In the genomic region with DNA sequence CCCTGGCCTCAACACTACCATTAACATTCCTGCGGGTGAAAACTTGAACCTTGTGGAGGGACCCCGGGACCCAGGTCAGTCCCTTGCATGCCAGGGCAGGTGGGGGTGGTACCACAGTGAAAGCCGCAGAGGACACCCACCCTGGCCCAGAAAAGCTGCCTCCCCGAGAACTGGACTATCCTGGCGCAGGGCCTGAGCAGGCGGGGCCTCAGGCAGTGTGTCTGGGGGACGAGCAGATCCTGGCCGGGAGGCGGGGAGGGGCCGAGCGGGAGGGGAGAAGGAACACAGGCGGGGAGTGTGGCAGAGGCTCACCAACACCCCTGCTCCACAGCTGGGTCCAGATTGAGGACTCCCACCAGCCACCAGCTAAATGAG, we compare ENCODE assay signal across 8 cellular contexts. TPM values are rescaled to one million over a fixed set of nuclear protein-coding genes. Genes with fewer than 3 reads are reported as not detected.
DNase-seq lines count a peak whose midpoint lies in the region; ATAC-seq and TF ChIP-seq lines count a peak whose summit lies in the region.

No MANE protein-coding gene starts in this region.

- peaks cover 7% of the 10 kb centered on the region for H3F3A ChIP-seq in GM23248 (ENCODE audit: insufficient read depth)

- no peak overlapping the region for H3K4me3 Mint-ChIP-seq in immature natural killer cell
- no peak overlapping the region for H3K4me3 Mint-ChIP-seq in natural killer cell

- H3K9ac ChIP-seq in GM23248, result peak overlapping the region; percentile 80

- H3K79me2 ChIP-seq in GM23248 (ENCODE audit: insufficient read depth), result peaks cover 26% of the 10 kb centered on the region

- H3K27me3 Mint-ChIP-seq in immature natural killer cell (ENCODE audit: low read depth in 3 of 3) (peaks cover 2 to 3% (median 2%) of the 10 kb centered on the region in 3 donors), natural killer cell (ENCODE audit: low read depth in 2 of 2) (peaks cover 0 to 8% of the 10 kb centered on the region in 2 donors)

- in situ Hi-C loops in GM23248 (cut with MboI), result no loop called here

- H3K27me3 ChIP-seq in GM23248 (replicated peaks; ENCODE audit: insufficient read depth), result no peaks in the 10 kb centered on the region
- H3K27me3 ChIP-seq in iPS DF 6.9 (ENCODE audit: control insufficient read depth, insufficient read depth, low read length), result no peaks in the 10 kb centered on the region

- H3K9me2 ChIP-seq in GM23248 (ENCODE audit: insufficient read depth), result no peaks in the 10 kb centered on the region

- H3K9me3 Mint-ChIP-seq in immature natural killer cell, result no peaks in the 10 kb centered on the region
- H3K9me3 Mint-ChIP-seq in natural killer cell, result no peaks in the 10 kb centered on the region

- H3K27ac ChIP-seq in GM23248 (0 out of 2 replicates have a peak overlapping the region, but pooled peaks have one; percentile 52), iPS DF 6.9 (ENCODE audit: low read length) (no peak overlapping the region)

- 4% methylated on average over 10 to 12 of the region's 12 CpGs for WGBS in GM23248 (ENCODE audit: low coverage in 1 of 2, low lambda C conversion rate in 2 of 2, missing lambda C conversion rate in 2 of 2), 2 experiments
- no CpG with 5 or more reads among the region's 12 CpGs for WGBS in iPS DF 6.9 (ENCODE audit: insufficient coverage, insufficient read length)

- H3K4me3 ChIP-seq in GM23248 (peak overlapping the region; percentile 78), iPS DF 6.9 (ENCODE audit: low read length) (peak overlapping the region; percentile 16; the same call in 1 of the 2 replicates), skeletal muscle cell (ENCODE audit: low read depth, low read length) (peak overlapping the region; percentile 31)

- H3K4me1 ChIP-seq in GM23248 (ENCODE audit: insufficient read depth) (peaks cover 50% of the 10 kb centered on the region), iPS DF 6.9 (ENCODE audit: control insufficient read depth, insufficient read depth, low read length) (peaks cover 13% of the 10 kb centered on the region)

- no peaks in the 10 kb centered on the region for H3K36me3 Mint-ChIP-seq in immature natural killer cell
- no peaks in the 10 kb centered on the region for H3K36me3 Mint-ChIP-seq in natural killer cell

- no peaks in the 10 kb centered on the region for H3K4me1 Mint-ChIP-seq in immature natural killer cell
- H3K4me1 Mint-ChIP-seq in natural killer cell, result no peaks in the 10 kb centered on the region

- H3K36me3 ChIP-seq in GM23248 (ENCODE audit: low read depth), result no peaks in the 10 kb centered on the region
- no peaks in the 10 kb centered on the region for H3K36me3 ChIP-seq in iPS DF 6.9 (ENCODE audit: control insufficient read depth, insufficient read depth, low read length)

- no peaks in the 10 kb centered on the region for H4K20me1 ChIP-seq in GM23248 (ENCODE audit: insufficient read depth)

- DNase-seq in GM23248, result peak; percentile 68
- peak; percentile 8 for DNase-seq in amniotic epithelial cell (ENCODE audit: low read depth)
- no peak for DNase-seq in iPS DF 6.9 (ENCODE audit: low read depth, low spot score)
- no peak for DNase-seq in skeletal muscle cell (ENCODE audit: low read depth)
- no peak for DNase-seq in immature natural killer cell
- DNase-seq in natural killer cell, result no peak
- no peak for DNase-seq in AML-193 (lab: John Stamatoyannopoulos, UW)

- ATAC-seq in natural killer cell, result no peak
- no peak for ATAC-seq in GM19035 (IDR thresholded peaks at IDR 0.05; ENCODE audit: unreplicated experiment)

- H2AFZ ChIP-seq in GM23248, result peak overlapping the region; percentile 69

- peak overlapping the region; percentile 83 for H3K4me2 ChIP-seq in GM23248 (ENCODE audit: unreplicated experiment)

- H3K9me3 ChIP-seq in GM23248 (ENCODE audit: low read depth) (no peaks in the 10 kb centered on the region), iPS DF 6.9 (ENCODE audit: control insufficient read depth, insufficient read depth, low read length) (no peaks in the 10 kb centered on the region)

- no peak overlapping the region for H3K27ac Mint-ChIP-seq in immature natural killer cell
- no peak overlapping the region for H3K27ac Mint-ChIP-seq in natural killer cell

- no peak for TF ChIP-seq CTCF in natural killer cell (IDR thresholded peaks at IDR 0.05)

- intact Hi-C loops in natural killer cell (cut with micrococcal nuclease), result no loop called here

RNA-seq across cellular contexts. Expression of a gene that starts 10.0 kb away (rescaled TPM):
- 58.0 and 64.9 TPM in 2 replicates for total RNA-seq in GM23248 (2014; rRNA removed; shearing (Covaris generic))
- polyA plus RNA-seq in GM23248 (2016; fragmentation: Nextera tagmentation; extraction: Ambion mirVana), result 38.3 and 38.9 TPM in 2 replicates
- polyA plus RNA-seq in immature natural killer cell, result not detected
- total RNA-seq in natural killer cell, result under 1 TPM in 1 of 3 donors, not detected in 2; 0.05 TPM

RNA-seq across cellular contexts. Expression of a gene that starts 17.4 kb away (rescaled TPM):
- total RNA-seq in GM23248 (2014; rRNA removed; shearing (Covaris generic)), result 10.4 and 13.5 TPM in 2 replicates
- polyA plus RNA-seq in GM23248 (2016; fragmentation: Nextera tagmentation; extraction: Ambion mirVana), result 7.7 and 11.5 TPM in 2 replicates
- polyA plus RNA-seq in immature natural killer cell, result under 1 TPM in 2 of 3 donors, not detected in 1; 0.37 to 0.57 TPM
- total RNA-seq in natural killer cell, result 1 to 10 TPM; 1.2 to 1.8 (median 1.3) TPM

RNA-seq across cellular contexts. Expression of a gene that starts 43.5 kb away (rescaled TPM):
- not detected in 2 replicates for total RNA-seq in GM23248 (2014; rRNA removed; shearing (Covaris generic))
- polyA plus RNA-seq in GM23248 (2016; fragmentation: Nextera tagmentation; extraction: Ambion mirVana) (not detected in 2 replicates), immature natural killer cell (10 to 100 TPM in 2 of 3 donors, 1 to 10 TPM in 1; 2.3 to 49.3 (median 19.7) TPM)
- 1 to 10 TPM; 1.7 to 7.2 (median 2.9) TPM for total RNA-seq in natural killer cell

RNA-seq across cellular contexts. Expression of a gene that starts 52.7 kb away (rescaled TPM):
- total RNA-seq in GM23248 (2014; rRNA removed; shearing (Covaris generic)), result 25.5 and 27.5 TPM in 2 replicates
- 24.0 and 26.8 TPM in 2 replicates for polyA plus RNA-seq in GM23248 (2016; fragmentation: Nextera tagmentation; extraction: Ambion mirVana)
- polyA plus RNA-seq in immature natural killer cell, result 10 to 100 TPM; 14.5 to 18.3 (median 14.6) TPM
- 10 to 100 TPM; 10.3 to 20.7 (median 16.6) TPM for total RNA-seq in natural killer cell

Comparison
In these comparisons a context has a peak if more than half of its experiments do, and no peak if none do; other contexts are left out.
1. DNase-seq: peak in GM23248 (single experiment) and amniotic epithelial cell (single experiment); none in iPS DF 6.9 (single experiment), skeletal muscle cell (single experiment), immature natural killer cell (0 of 3), natural killer cell (single experiment) and AML-193 (0 of 2).
2. H3K4me3 ChIP-seq: peak in every context shown above with its lines; median percentile 78 in GM23248; 31 in skeletal muscle cell; 16 in iPS DF 6.9.
3. RNA of a gene that starts 10.0 kb away (total RNA-seq): 58.0 to 64.9 TPM in GM23248; 0.05 TPM in natural killer cell; every median in the first group is over 10 times any median in the second.